ENCODE assay signal across 14 cellular contexts in genomic region chr3:11380314-11380713, GRCh38.
A peak's percentile ranks its signal among the peaks of the same experiment; 100 is the strongest.
DNase-seq lines count a peak whose midpoint lies in the region; TF ChIP-seq lines count a peak whose summit lies in the region.
"Had no signal": no experiment of that assay in that cellular context is flagged by ENCODE, and none has a peak within 500 bp of the region (broad histone marks: within the 10 kb centered on the region; RNA-seq: fewer than 3 reads in every experiment).

No MANE protein-coding gene starts in this region.

- TF ChIP-seq CTCF in astrocyte of the spinal cord (IDR thresholded peaks at IDR 0.05; ENCODE audit: low read depth, low read length) (no peak), liver (IDR thresholded peaks at IDR 0.05; ENCODE audit: low read depth, low read length, missing input control) (no peak)

- 73% methylated on average over 6 of the region's 6 CpGs for WGBS in liver

- H3K9me3 ChIP-seq in HUES48 (ENCODE audit: control insufficient read depth, insufficient read depth, low read length): no peaks in the 10 kb centered on the region
- H3K9me3 ChIP-seq in liver (ENCODE audit: control insufficient read depth in 4 of 4, low read length in 3 of 4): no peaks in the 10 kb centered on the region
- no peaks in the 10 kb centered on the region for H3K9me3 ChIP-seq in skeletal muscle tissue (ENCODE audit: control insufficient read depth in 3 of 3, low read length in 3 of 3)

- TF ChIP-seq RAD21 in liver (IDR thresholded peaks at IDR 0.05): no peak

- H3K27me3 ChIP-seq in HUES48 (ENCODE audit: control insufficient read depth, insufficient read depth, low read length) (no peaks in the 10 kb centered on the region), liver (ENCODE audit: control insufficient read depth in 4 of 4, insufficient read depth in 4 of 4, low read length in 3 of 4) (no peaks in the 10 kb centered on the region), skeletal muscle tissue (ENCODE audit: control insufficient read depth in 3 of 3, insufficient read depth in 3 of 3, low read length in 3 of 3) (no peaks in the 10 kb centered on the region)

- in situ Hi-C loops in astrocyte of the spinal cord (cut with HindIII; ENCODE audit: low sequenced_read_pairs): loop anchor here (25.0 kb wide), 1 partner anchor 232 kb away; no protein-coding TSS in a partner anchor

- peaks cover 16% of the 10 kb centered on the region for H3K4me1 ChIP-seq in HUES48 (ENCODE audit: control insufficient read depth, insufficient read depth, low read length)
- no peaks in the 10 kb centered on the region for H3K4me1 ChIP-seq in liver (ENCODE audit: control insufficient read depth in 4 of 4, insufficient read depth in 4 of 4, low read length in 3 of 4)
- peaks cover 15 to 26% (median 17%) of the 10 kb centered on the region in 3 donors for H3K4me1 ChIP-seq in skeletal muscle tissue (ENCODE audit: control insufficient read depth in 3 of 3, insufficient read depth in 3 of 3, low read length in 3 of 3)

- no peak overlapping the region for H3K4me3 ChIP-seq in HUES48 (ENCODE audit: low read depth, low read length)
- H3K4me3 ChIP-seq in astrocyte of the spinal cord (ENCODE audit: low read depth, low read length): no peak overlapping the region
- H3K4me3 ChIP-seq in liver (ENCODE audit: low read depth in 1 of 3, low read length in 3 of 3): no peak overlapping the region
- peak overlapping the region in 1 of 3 donors; percentile 15 for H3K4me3 ChIP-seq in skeletal muscle tissue (ENCODE audit: low read length in 3 of 3)

- DNase-seq in astrocyte of the spinal cord (ENCODE audit: low read depth, low spot score) (peak; percentile 39), kidney glomerular epithelial cell (lab: John Stamatoyannopoulos, UW) (no peak), NCI-H2081 (lab: John Stamatoyannopoulos, UW) (no peak), SKM-1 treated with dmso at 0.1 percent for 144 hours (lab: John Stamatoyannopoulos, UW; ENCODE audit: unreplicated experiment) (no peak)
- no peak for DNase-seq in stimulated activated CD8-positive, alpha-beta memory T cell treated with anti-CD3 and anti-CD28 coated beads, Interleukin-4, amount 100 ng/mL, for 48 hours
- DNase-seq: activated CD4-positive, alpha-beta T cell treated with anti-CD3 and anti-CD28 coated beads for 1 hour; AML-193; amniotic stem cell; effector memory CD8-positive, alpha-beta T cell; occipital lobe; T-helper 1 cell had no signal

- H3K36me3 ChIP-seq in HUES48 (ENCODE audit: control insufficient read depth, insufficient read depth, low read length) (no peaks in the 10 kb centered on the region), liver (ENCODE audit: control insufficient read depth in 4 of 4, insufficient read depth in 3 of 4, low read depth in 1 of 4, low read length in 3 of 4) (peaks cover 0 to 4% (median 0%) of the 10 kb centered on the region in 4 donors), skeletal muscle tissue (ENCODE audit: control insufficient read depth in 3 of 3, insufficient read depth in 3 of 3, low read length in 3 of 3) (no peaks in the 10 kb centered on the region)

- peak overlapping the region; percentile 40 for H3K27ac ChIP-seq in HUES48 (ENCODE audit: low read depth, low read length)
- peak overlapping the region; percentile 11 to 52 for H3K27ac ChIP-seq in liver (ENCODE audit: low read depth in 1 of 2, low read length in 2 of 2)
- peak overlapping the region; percentile 83 for H3K27ac ChIP-seq in skeletal muscle tissue (ENCODE audit: low read depth, low read length)

- no peak overlapping the region for H3K9ac ChIP-seq in HUES48 (ENCODE audit: low read depth, low read length)
- H3K9ac ChIP-seq in liver (ENCODE audit: low read depth in 1 of 2, low read length in 2 of 2): no peak overlapping the region
- peak overlapping the region; percentile 37 to 58 (median 42) for H3K9ac ChIP-seq in skeletal muscle tissue (ENCODE audit: low read depth in 1 of 3, low read length in 3 of 3)

TF ChIP-seq in liver, 16 proteins besides CTCF, POLR2A, EP300 and RAD21:
- no peak for TF ChIP-seq HNF4A (conservative IDR thresholded peaks at IDR 0.05)
- no peak for TF ChIP-seq RXRA (IDR thresholded peaks at IDR 0.05)
- TF ChIP-seq SP1 (IDR thresholded peaks at IDR 0.05): no peak
- TF ChIP-seq JUND (IDR thresholded peaks at IDR 0.05): no peak
- TF ChIP-seq REST (IDR thresholded peaks at IDR 0.05): no peak
- TF ChIP-seq EGR1 (IDR thresholded peaks at IDR 0.05; ENCODE audit: low read depth in 2 of 2): no peak
- no peak for TF ChIP-seq MAX (IDR thresholded peaks at IDR 0.05)
- no peak for TF ChIP-seq YY1 (IDR thresholded peaks at IDR 0.05)
- TF ChIP-seq FOXA1 (IDR thresholded peaks at IDR 0.05): no peak
TF ChIP-seq in liver: peak in this region for 0.

Comparison
In these comparisons a context has a peak if more than half of its experiments do, and no peak if none do; other contexts are left out.
1. H3K27ac ChIP-seq: peak in every context shown above with its lines; median percentile 83 in skeletal muscle tissue; 40 in HUES48; 32 in liver.
2. H3K9ac ChIP-seq: peak in skeletal muscle tissue (3 of 3); none in HUES48 (single experiment) and liver (0 of 2).